ENCODE assay signal across 8 cellular contexts in the genomic region with DNA sequence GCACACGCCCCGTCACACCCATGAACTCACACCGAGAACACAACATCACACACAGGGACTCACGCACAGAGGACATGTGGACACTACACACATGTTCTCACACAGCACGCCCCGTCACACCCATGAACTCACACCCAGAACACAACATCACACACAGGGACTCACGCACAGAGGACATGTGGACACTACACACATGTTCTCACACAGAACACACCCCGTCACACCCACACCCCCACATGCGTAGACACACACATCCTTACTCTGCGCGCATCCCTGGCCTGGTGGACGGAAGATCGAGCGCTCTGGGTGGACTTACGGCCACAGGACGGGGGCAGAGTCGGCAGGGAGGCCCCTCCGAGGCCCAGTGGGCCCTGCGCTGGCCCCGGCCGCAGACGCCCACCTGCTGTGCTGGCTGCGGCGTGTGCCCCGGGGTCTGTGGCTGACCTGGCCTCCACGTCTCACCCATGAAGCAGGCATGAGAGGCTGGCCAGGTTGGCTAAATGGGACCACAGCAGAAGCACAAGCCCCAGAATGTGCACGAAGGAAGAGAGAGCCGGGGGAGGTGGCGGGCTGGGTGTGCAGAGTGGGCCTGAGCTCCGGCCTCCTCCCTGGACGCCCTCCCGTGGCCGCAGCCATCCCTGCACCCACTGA.
DNase-seq lines count a peak whose midpoint lies in the region; ATAC-seq and TF ChIP-seq lines count a peak whose summit lies in the region.
"Not testable (repeated sequence)": the region's sequence is repeated elsewhere in the genome, so short reads cannot be mapped to it uniquely, and the experiment has no call there.

No MANE protein-coding gene starts in this region.

- ATAC-seq in activated CD8-positive, alpha-beta memory T cell treated with anti-CD3 and anti-CD28 coated beads, Interleukin-2, amount 10 ng/mL, durations not matched to agents 7 days and 5 days; activated naive CD4-positive, alpha-beta T cell treated with anti-CD3 and anti-CD28 coated beads, Interleukin-2, amount 50 U/mL, for 72 hours; mucosa of descending colon: not testable (repeated sequence)

- intact Hi-C loops in CD14-positive monocyte (cut with micrococcal nuclease); cardiac septum (cut with DNase I); mucosa of descending colon (cut with DNase I, micrococcal nuclease); tibial artery (cut with DNase I; ENCODE audit: low total_unique reads): not testable (repeated sequence)

- H3K4me1 ChIP-seq in OCI-LY3 (ENCODE audit: low read length); mucosa of descending colon (ENCODE audit: low read depth): not testable (repeated sequence)
- H3K4me1 ChIP-seq in skeletal muscle satellite cell (ENCODE audit: control insufficient read depth, insufficient read depth, low read length) = peaks cover 44% of the 10 kb centered on the region
- peaks cover 8 to 55% (median 40%) of the 10 kb centered on the region in 4 donors for H3K4me1 ChIP-seq in tibial artery

- peak overlapping the region; percentile 56 for H3K4me3 ChIP-seq in OCI-LY3 (ENCODE audit: low read length)
- not testable (repeated sequence) for H3K4me3 ChIP-seq in mucosa of descending colon; skeletal muscle satellite cell (ENCODE audit: low read length); tibial artery

- not testable (repeated sequence) for DNase-seq in CD14-positive monocyte (ENCODE audit: low spot score)
- peak; percentile 40 for DNase-seq in activated CD8-positive, alpha-beta memory T cell treated with anti-CD3 and anti-CD28 coated beads, Interleukin-2, amount 10 ng/mL, durations not matched to agents 7 days and 5 days
- peak; percentile 1 to 48 for DNase-seq in activated naive CD4-positive, alpha-beta T cell treated with anti-CD3 and anti-CD28 coated beads, Interleukin-2, amount 50 U/mL, for 72 hours (ENCODE audit: low spot score in 2 of 2)
- DNase-seq in cardiac septum (ENCODE audit: low spot score) = peak; percentile 72
- DNase-seq in mucosa of descending colon = peak; percentile 2 to 50 (median 11)
- peak; percentile 29 to 49 for DNase-seq in tibial artery

- H3K36me3 Mint-ChIP-seq in CD14-positive monocyte = peaks cover 4 to 11% of the 10 kb centered on the region in 2 donors
- H3K36me3 Mint-ChIP-seq in activated CD8-positive, alpha-beta memory T cell treated with anti-CD3 and anti-CD28 coated beads, Interleukin-2, amount 10 ng/mL, durations not matched to agents 7 days and 5 days; activated naive CD4-positive, alpha-beta T cell treated with anti-CD3 and anti-CD28 coated beads, Interleukin-2, amount 50 U/mL, for 72 hours: not testable (repeated sequence)

- not testable (repeated sequence) for H3K36me3 ChIP-seq in OCI-LY3 (replicated peaks; ENCODE audit: low read depth, low read length); mucosa of descending colon (ENCODE audit: low read depth); skeletal muscle satellite cell (ENCODE audit: insufficient read depth, low read length); tibial artery

- H2AFZ ChIP-seq in OCI-LY3 (ENCODE audit: low read depth, low read length) = not testable (repeated sequence)

- peak overlapping the region; percentile 46 for H3K4me2 ChIP-seq in OCI-LY3 (ENCODE audit: low read length)
- H3K4me2 ChIP-seq in skeletal muscle satellite cell (ENCODE audit: low read length) = not testable (repeated sequence)

- peaks cover 56% of the 10 kb centered on the region for H3K4me1 Mint-ChIP-seq in CD14-positive monocyte
- H3K4me1 Mint-ChIP-seq in activated CD8-positive, alpha-beta memory T cell treated with anti-CD3 and anti-CD28 coated beads, Interleukin-2, amount 10 ng/mL, durations not matched to agents 7 days and 5 days = peaks cover 47% of the 10 kb centered on the region

- not testable (repeated sequence) for H3K79me2 ChIP-seq in OCI-LY3 (ENCODE audit: low read length)

- H3K4me3 Mint-ChIP-seq in CD14-positive monocyte; activated CD8-positive, alpha-beta memory T cell treated with anti-CD3 and anti-CD28 coated beads, Interleukin-2, amount 10 ng/mL, durations not matched to agents 7 days and 5 days: not testable (repeated sequence)

- TF ChIP-seq CTCF in CD14-positive monocyte (IDR thresholded peaks at IDR 0.05); OCI-LY3 (IDR thresholded peaks at IDR 0.05; ENCODE audit: low read depth, low read length); mucosa of descending colon (IDR thresholded peaks at IDR 0.05); tibial artery (IDR thresholded peaks at IDR 0.05): not testable (repeated sequence)

- peak overlapping the region in 6 of 7 donors; percentile 30 to 100 (median 100) for H3K27ac Mint-ChIP-seq in CD14-positive monocyte
- not testable (repeated sequence) for H3K27ac Mint-ChIP-seq in activated CD8-positive, alpha-beta memory T cell treated with anti-CD3 and anti-CD28 coated beads, Interleukin-2, amount 10 ng/mL, durations not matched to agents 7 days and 5 days; activated naive CD4-positive, alpha-beta T cell treated with anti-CD3 and anti-CD28 coated beads, Interleukin-2, amount 50 U/mL, for 72 hours

- H4K20me1 ChIP-seq in OCI-LY3 (ENCODE audit: insufficient read depth, low read length) = not testable (repeated sequence)

- H3K27me3 ChIP-seq in OCI-LY3 (ENCODE audit: low read depth, low read length) = peaks cover 23% of the 10 kb centered on the region
- not testable (repeated sequence) for H3K27me3 ChIP-seq in skeletal muscle satellite cell (ENCODE audit: control insufficient read depth, insufficient read depth, low read length); tibial artery

- H3K27me3 Mint-ChIP-seq in CD14-positive monocyte (ENCODE audit: low read depth in 3 of 3); activated CD8-positive, alpha-beta memory T cell treated with anti-CD3 and anti-CD28 coated beads, Interleukin-2, amount 10 ng/mL, durations not matched to agents 7 days and 5 days: not testable (repeated sequence)

- CTCF ChIA-PET in activated CD8-positive, alpha-beta memory T cell treated with anti-CD3 and anti-CD28 coated beads, Interleukin-2, amount 10 ng/mL, durations not matched to agents 7 days and 5 days (lab: Charles Lee) = interaction anchor here (1.2 kb wide), 1 partner anchor 151 kb away, joined by 4 read pairs; no protein-coding TSS in a partner anchor

- H3K9ac ChIP-seq in OCI-LY3 (ENCODE audit: low read length) (0 out of 2 replicates have a peak overlapping the region, but pooled peaks have one; percentile 26), skeletal muscle satellite cell (ENCODE audit: low read depth, low read length) (peak overlapping the region; percentile 91)

- not testable (repeated sequence) for H3K9me3 Mint-ChIP-seq in CD14-positive monocyte; activated CD8-positive, alpha-beta memory T cell treated with anti-CD3 and anti-CD28 coated beads, Interleukin-2, amount 10 ng/mL, durations not matched to agents 7 days and 5 days (ENCODE audit: low read depth); activated naive CD4-positive, alpha-beta T cell treated with anti-CD3 and anti-CD28 coated beads, Interleukin-2, amount 50 U/mL, for 72 hours

- not testable (repeated sequence) for H3K27ac ChIP-seq in OCI-LY3 (ENCODE audit: low read length)
- peak overlapping the region in 1 of 2 donors; percentile 93 for H3K27ac ChIP-seq in tibial artery

- not testable (repeated sequence) for H3K9me3 ChIP-seq in OCI-LY3 (ENCODE audit: insufficient read depth, low read length); mucosa of descending colon; skeletal muscle satellite cell (replicated peaks; ENCODE audit: low read length); tibial artery
